Comparison of ENCODE assay signal across 10 cellular contexts in the genomic region with DNA sequence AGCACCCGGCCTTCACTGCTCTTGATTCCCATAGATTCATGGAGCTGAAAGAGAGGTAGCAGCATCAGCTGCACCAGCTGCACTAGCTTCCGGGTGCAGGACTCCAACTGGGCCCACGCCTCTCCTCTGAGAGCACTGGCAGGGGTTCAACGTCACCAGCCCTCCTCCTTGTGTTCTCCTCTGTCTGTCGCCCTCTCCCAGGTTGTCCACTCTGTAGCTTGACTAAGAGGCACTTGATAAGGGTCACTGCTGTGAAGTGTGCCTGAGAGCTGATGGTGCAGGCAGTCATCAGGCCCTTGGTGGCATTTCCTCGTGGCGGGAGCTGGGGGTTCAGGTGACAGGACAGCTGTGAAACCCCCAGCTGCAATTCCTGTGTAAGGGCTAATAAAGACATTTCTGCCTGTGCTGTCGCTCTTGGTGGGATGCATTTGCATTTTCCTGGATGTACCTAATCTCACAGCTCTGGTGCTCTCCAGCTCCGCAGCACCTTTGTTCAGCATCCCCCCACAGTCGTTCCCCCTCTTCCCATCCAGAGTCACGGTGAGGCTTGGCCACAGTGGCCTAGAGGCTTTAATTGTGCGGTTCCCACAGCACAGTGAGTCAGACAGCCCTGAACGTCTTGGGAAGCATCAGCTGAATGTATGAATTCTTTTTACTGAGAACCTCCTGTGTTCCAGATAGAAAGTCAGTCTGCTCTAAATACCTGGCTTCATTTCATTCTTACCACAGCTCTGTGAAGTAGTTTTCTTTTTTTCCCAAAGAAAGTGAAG. TPM values are rescaled to one million over a fixed set of nuclear protein-coding genes. Genes with fewer than 3 reads are reported as not detected.
DNase-seq lines count a peak whose midpoint lies in the region; ATAC-seq lines count a peak whose summit lies in the region.
"Had no signal": no experiment of that assay in that cellular context is flagged by ENCODE, and none has a peak within 500 bp of the region (broad histone marks: within the 10 kb centered on the region; RNA-seq: fewer than 3 reads in every experiment).

No MANE protein-coding gene starts in this region.

- peaks cover 46% of the 10 kb centered on the region for H3K4me1 ChIP-seq in CD4-positive, CD25-positive, alpha-beta regulatory T cell (ENCODE audit: control insufficient read depth, insufficient read depth, low read length, poor library complexity, severe bottlenecking)
- H3K4me1 ChIP-seq in mucosa of rectum (ENCODE audit: control insufficient read depth in 2 of 2, insufficient read depth in 2 of 2, low read length in 2 of 2) = peaks cover 62 to 78% of the 10 kb centered on the region in 2 donors

- H3K9ac ChIP-seq in mucosa of rectum (ENCODE audit: low read depth in 1 of 2, low read length in 2 of 2) = peak overlapping the region; percentile 32 to 44

- H3K36me3 Mint-ChIP-seq in CD4-positive, CD25-positive, alpha-beta regulatory T cell = peaks cover 3% of the 10 kb centered on the region

- no peak overlapping the region for H3K4me3 ChIP-seq in CD4-positive, CD25-positive, alpha-beta regulatory T cell (ENCODE audit: low read depth, low read length)
- no peak overlapping the region for H3K4me3 ChIP-seq in mucosa of rectum (ENCODE audit: low read length in 2 of 2)
- H3K4me3 ChIP-seq: testis had no signal

- ATAC-seq in CD4-positive, CD25-positive, alpha-beta regulatory T cell (ENCODE audit: low read depth in 2 of 2) = no peak
- ATAC-seq in GM18502 (IDR thresholded peaks at IDR 0.05; ENCODE audit: poor library complexity, unreplicated experiment) = no peak
- ATAC-seq in GM21367 (IDR thresholded peaks at IDR 0.05; ENCODE audit: unreplicated experiment) = no peak

- peaks cover 19 to 82% (median 60%) of the 10 kb centered on the region in 4 donors for H3K4me1 Mint-ChIP-seq in CD4-positive, CD25-positive, alpha-beta regulatory T cell

- peak overlapping the region in 3 of 4 donors; percentile 52 to 74 (median 63) for H3K4me3 Mint-ChIP-seq in CD4-positive, CD25-positive, alpha-beta regulatory T cell
- H3K4me3 Mint-ChIP-seq: neural crest cell had no signal

- no peak overlapping the region for H3K27ac ChIP-seq in CD4-positive, CD25-positive, alpha-beta regulatory T cell (ENCODE audit: insufficient read depth, low read length, poor library complexity, severe bottlenecking)
- peak overlapping the region; percentile 82 to 91 for H3K27ac ChIP-seq in mucosa of rectum (ENCODE audit: low read depth in 2 of 2, low read length in 2 of 2)
- H3K27ac ChIP-seq: testis had no signal

- H3K27me3 ChIP-seq in CD4-positive, CD25-positive, alpha-beta regulatory T cell (ENCODE audit: control insufficient read depth, insufficient read depth, low read length) = no peaks in the 10 kb centered on the region
- no peaks in the 10 kb centered on the region for H3K27me3 ChIP-seq in mucosa of rectum (ENCODE audit: control insufficient read depth in 2 of 2, insufficient read depth in 2 of 2, low read length in 2 of 2)
- H3K27me3 ChIP-seq: testis had no signal

- no peaks in the 10 kb centered on the region for H3K36me3 ChIP-seq in CD4-positive, CD25-positive, alpha-beta regulatory T cell (ENCODE audit: control insufficient read depth, insufficient read depth, low read length)
- H3K36me3 ChIP-seq in mucosa of rectum (ENCODE audit: control insufficient read depth in 2 of 2, insufficient read depth in 2 of 2, low read length in 2 of 2) = no peaks in the 10 kb centered on the region

- H3K9me3 ChIP-seq in CD4-positive, CD25-positive, alpha-beta regulatory T cell (ENCODE audit: control insufficient read depth in 2 of 2, low read length in 2 of 2) = no peaks in the 10 kb centered on the region
- no peaks in the 10 kb centered on the region for H3K9me3 ChIP-seq in mucosa of rectum (ENCODE audit: control insufficient read depth in 2 of 2, low read length in 2 of 2)
- H3K9me3 ChIP-seq: testis had no signal

- H3K27me3 Mint-ChIP-seq in CD4-positive, CD25-positive, alpha-beta regulatory T cell = no peaks in the 10 kb centered on the region

- H3K27ac Mint-ChIP-seq in CD4-positive, CD25-positive, alpha-beta regulatory T cell = peak overlapping the region in 2 of 3 donors; percentile 16 to 84

- H3K9me3 Mint-ChIP-seq in CD4-positive, CD25-positive, alpha-beta regulatory T cell = peaks cover 0 to 1% (median 0%) of the 10 kb centered on the region in 7 donors
- H3K9me3 Mint-ChIP-seq: neural crest cell had no signal

- DNase-seq in CD4-positive, CD25-positive, alpha-beta regulatory T cell = no peak
- DNase-seq in NCI-H2107 (lab: John Stamatoyannopoulos, UW) (peak; percentile 72), astrocyte of the hippocampus (ENCODE audit: low read depth, low spot score) (peak; percentile 90), NOMO-1 treated with DMSO at 0.1 percent for 48 hours (lab: John Stamatoyannopoulos, UW; ENCODE audit: unreplicated experiment) (no peak), D341Med (ENCODE audit: low spot score) (no peak)
- DNase-seq: testis had no signal

RNA-seq across cellular contexts. Expression of a gene that starts 28.5 kb away (rescaled TPM):
- total RNA-seq in CD4-positive, CD25-positive, alpha-beta regulatory T cell = 83.2 TPM
- 1 to 10 TPM; 5.0 to 7.9 (median 7.8) TPM for polyA plus RNA-seq in CD4-positive, CD25-positive, alpha-beta regulatory T cell

Comparison
In these comparisons a context has a peak if more than half of its experiments do, and no peak if none do; other contexts are left out.
1. DNase-seq: peak in NCI-H2107 (single experiment) and astrocyte of the hippocampus (single experiment); none in CD4-positive, CD25-positive, alpha-beta regulatory T cell (0 of 3), NOMO-1 treated with DMSO at 0.1 percent for 48 hours (single experiment) and D341Med (single experiment).